Comparison of ENCODE assay signal across 1 cellular context in genomic region chr6:33731035-33731434, GRCh38.
TF ChIP-seq lines count a peak whose summit lies in the region.

No MANE protein-coding gene starts in this region.

TF ChIP-seq in HepG2, 621 proteins besides CTCF, POLR2A, EP300 and RAD21:
- no peak for TF ChIP-seq ZNF292 (CRISPR knock-in tag; IDR thresholded peaks at IDR 0.05; ENCODE audit: borderline replicate concordance, low read depth)
- TF ChIP-seq BHLHE40 (IDR thresholded peaks at IDR 0.05; ENCODE audit: low read length) = 0 out of 2 replicates have a peak, but pooled peaks have one; percentile 47
- TF ChIP-seq, protein P1, sequence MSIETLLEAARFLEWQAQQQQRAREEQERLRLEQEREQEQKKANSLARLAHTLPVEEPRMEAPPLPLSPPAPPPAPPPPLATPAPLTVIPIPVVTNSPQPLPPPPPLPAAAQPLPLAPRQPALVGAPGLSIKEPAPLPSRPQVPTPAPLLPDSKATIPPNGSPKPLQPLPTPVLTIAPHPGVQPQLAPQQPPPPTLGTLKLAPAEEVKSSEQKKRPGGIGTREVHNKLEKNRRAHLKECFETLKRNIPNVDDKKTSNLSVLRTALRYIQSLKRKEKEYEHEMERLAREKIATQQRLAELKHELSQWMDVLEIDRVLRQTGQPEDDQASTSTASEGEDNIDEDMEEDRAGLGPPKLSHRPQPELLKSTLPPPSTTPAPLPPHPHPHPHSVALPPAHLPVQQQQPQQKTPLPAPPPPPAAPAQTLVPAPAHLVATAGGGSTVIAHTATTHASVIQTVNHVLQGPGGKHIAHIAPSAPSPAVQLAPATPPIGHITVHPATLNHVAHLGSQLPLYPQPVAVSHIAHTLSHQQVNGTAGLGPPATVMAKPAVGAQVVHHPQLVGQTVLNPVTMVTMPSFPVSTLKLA (IDR thresholded peaks at IDR 0.05) = peak; percentile 97
- no peak for TF ChIP-seq GRHL1 (CRISPR knock-in tag; conservative IDR thresholded peaks at IDR 0.05)
- TF ChIP-seq GTF3A (CRISPR knock-in tag; conservative IDR thresholded peaks at IDR 0.05) = no peak
- TF ChIP-seq ZNF549 (CRISPR knock-in tag; IDR thresholded peaks at IDR 0.05) = no peak
- no peak for TF ChIP-seq ZNF263 (CRISPR knock-in tag; IDR thresholded peaks at IDR 0.05)
- no peak for TF ChIP-seq ZNF775 (CRISPR knock-in tag; IDR thresholded peaks at IDR 0.05; ENCODE audit: borderline replicate concordance)
- no peak for TF ChIP-seq SCMH1 (CRISPR knock-in tag; IDR thresholded peaks at IDR 0.05; ENCODE audit: borderline replicate concordance)
TF ChIP-seq in HepG2: peak in this region for 2.
